Comparison of ENCODE assay signal across 9 cellular contexts in the genomic region with DNA sequence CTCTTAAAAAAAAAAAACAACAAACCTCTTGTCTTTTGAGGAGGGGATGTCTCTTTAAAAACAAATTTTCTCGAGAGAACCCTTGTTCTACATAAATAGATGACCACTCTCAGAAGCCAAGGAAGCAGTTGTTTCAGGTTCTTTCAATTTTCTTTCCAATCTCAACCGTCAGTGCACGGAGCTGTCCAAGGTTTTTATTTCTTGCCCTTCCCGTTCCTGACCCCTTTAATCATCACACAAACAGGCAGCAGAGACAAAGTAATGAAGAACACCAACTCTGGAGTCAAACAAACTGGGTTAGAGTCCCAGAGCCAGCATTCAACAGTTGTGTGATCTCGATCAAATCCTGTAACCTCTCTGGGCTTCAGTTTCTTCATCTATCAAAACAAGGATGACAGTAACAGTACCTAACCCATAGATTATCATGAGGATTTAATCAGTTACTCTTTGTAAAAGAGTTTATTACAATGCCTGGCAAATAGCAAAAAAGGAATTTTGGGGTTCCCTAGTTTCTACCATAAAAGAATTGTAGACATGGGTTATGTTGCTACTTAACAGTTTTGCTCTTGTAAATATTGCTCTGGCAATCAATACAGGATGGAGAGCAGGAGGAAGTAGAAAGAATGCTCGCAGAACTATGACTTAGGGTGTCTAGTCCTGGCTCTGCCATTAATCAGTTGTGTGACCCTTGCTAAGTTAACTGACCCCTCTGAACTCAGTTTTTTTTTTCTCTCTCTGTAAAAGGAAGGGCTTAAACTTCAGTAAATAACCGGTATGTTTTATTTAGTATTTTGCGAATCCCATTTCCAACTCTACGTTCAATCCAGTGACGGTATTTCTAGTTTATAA. TPM values are rescaled to one million over a fixed set of nuclear protein-coding genes. Genes with fewer than 3 reads are reported as not detected.
DNase-seq lines count a peak whose midpoint lies in the region; ATAC-seq and TF ChIP-seq lines count a peak whose summit lies in the region.
"Had no signal": no experiment of that assay in that cellular context is flagged by ENCODE, and none has a peak within 500 bp of the region (broad histone marks: within the 10 kb centered on the region; RNA-seq: fewer than 3 reads in every experiment).

No MANE protein-coding gene starts in this region.

- CTCF ChIA-PET in CD8-positive, alpha-beta T cell (lab: Charles Lee): no interaction called here
- CTCF ChIA-PET in naive thymus-derived CD4-positive, alpha-beta T cell (lab: Charles Lee): no interaction called here

- no peaks in the 10 kb centered on the region for H3K9me3 ChIP-seq in CD8-positive, alpha-beta T cell (ENCODE audit: low read length)
- no peaks in the 10 kb centered on the region for H3K9me3 ChIP-seq in naive thymus-derived CD4-positive, alpha-beta T cell (ENCODE audit: control insufficient read depth in 2 of 3, low read length in 3 of 3)

- intact Hi-C loops in CD8-positive, alpha-beta T cell (cut with DNase I, micrococcal nuclease): loop anchor here (1.0 to 10.0 kb wide), 3 partner anchors 64 to 186 kb away; no protein-coding TSS in a partner anchor
- intact Hi-C loops in naive thymus-derived CD4-positive, alpha-beta T cell (cut with micrococcal nuclease): loop anchor here (5.0 to 10.0 kb wide), 4 partner anchors 124 to 294 kb away; a partner anchor contains a TSS

- no peaks in the 10 kb centered on the region for H3K36me3 ChIP-seq in CD8-positive, alpha-beta T cell (ENCODE audit: insufficient read depth, low read length)
- H3K36me3 ChIP-seq in naive thymus-derived CD4-positive, alpha-beta T cell (ENCODE audit: control insufficient read depth in 2 of 3, insufficient read depth in 3 of 3, low read length in 3 of 3): no peaks in the 10 kb centered on the region

- peaks cover 19% of the 10 kb centered on the region for H3K4me1 ChIP-seq in CD8-positive, alpha-beta T cell (ENCODE audit: insufficient read depth, low read length)
- H3K4me1 ChIP-seq in naive thymus-derived CD4-positive, alpha-beta T cell (ENCODE audit: control insufficient read depth in 2 of 2, insufficient read depth in 2 of 2, low read length in 2 of 2): peaks cover 4 to 18% of the 10 kb centered on the region in 2 donors

- peaks cover 4% of the 10 kb centered on the region for H3K27me3 ChIP-seq in CD8-positive, alpha-beta T cell (ENCODE audit: insufficient read depth, low read length)
- peaks cover 0 to 5% of the 10 kb centered on the region in 2 donors for H3K27me3 ChIP-seq in naive thymus-derived CD4-positive, alpha-beta T cell (ENCODE audit: control insufficient read depth in 2 of 2, insufficient read depth in 2 of 2, low read length in 2 of 2)

- TF ChIP-seq RAD21 in Ishikawa (IDR thresholded peaks at IDR 0.05; ENCODE audit: low read depth): no peak

- no peak for TF ChIP-seq CTCF in CD8-positive, alpha-beta T cell (IDR thresholded peaks at IDR 0.05)

- peaks cover 24% of the 10 kb centered on the region for H3K27me3 Mint-ChIP-seq in CD8-positive, alpha-beta T cell (ENCODE audit: low read depth)
- H3K27me3 Mint-ChIP-seq in naive thymus-derived CD4-positive, alpha-beta T cell: peaks cover 15 to 22% (median 19%) of the 10 kb centered on the region in 5 donors

- peaks cover 2% of the 10 kb centered on the region for H3K36me3 Mint-ChIP-seq in CD8-positive, alpha-beta T cell
- H3K36me3 Mint-ChIP-seq in naive thymus-derived CD4-positive, alpha-beta T cell: peaks cover 4 to 17% (median 7%) of the 10 kb centered on the region in 5 donors

- POLR2A ChIA-PET in CD8-positive, alpha-beta T cell (lab: Charles Lee): no interaction called here
- POLR2A ChIA-PET in naive thymus-derived CD4-positive, alpha-beta T cell (lab: Charles Lee): no interaction called here

- no peaks in the 10 kb centered on the region for H3K9me3 Mint-ChIP-seq in CD8-positive, alpha-beta T cell
- H3K9me3 Mint-ChIP-seq in naive thymus-derived CD4-positive, alpha-beta T cell: peaks cover 0 to 10% (median 0%) of the 10 kb centered on the region in 11 donors

- peaks cover 27% of the 10 kb centered on the region for H3K4me1 Mint-ChIP-seq in CD8-positive, alpha-beta T cell (ENCODE audit: low read depth)
- H3K4me1 Mint-ChIP-seq in naive thymus-derived CD4-positive, alpha-beta T cell: peaks cover 11 to 33% (median 23%) of the 10 kb centered on the region in 7 donors

- no peak for TF ChIP-seq EP300 in Ishikawa (IDR thresholded peaks at IDR 0.05; ENCODE audit: borderline replicate concordance)

- no peak overlapping the region for H3K27ac Mint-ChIP-seq in CD8-positive, alpha-beta T cell
- peak overlapping the region in 2 of 9 donors; percentile 45 to 66 for H3K27ac Mint-ChIP-seq in naive thymus-derived CD4-positive, alpha-beta T cell

- DNase-seq in CD8-positive, alpha-beta T cell: no peak
- DNase-seq in caudate nucleus (lab: John Stamatoyannopoulos, UW): no peak
- DNase-seq in naive thymus-derived CD4-positive, alpha-beta T cell: no peak

- no peak for ATAC-seq in CD8-positive, alpha-beta T cell
- ATAC-seq in naive thymus-derived CD4-positive, alpha-beta T cell: no peak
- ATAC-seq in GM18909 (IDR thresholded peaks at IDR 0.05; ENCODE audit: poor library complexity, unreplicated experiment): no peak
- no peak for ATAC-seq in GM18519 (IDR thresholded peaks at IDR 0.05; ENCODE audit: low FRiP score, unreplicated experiment)
- ATAC-seq in HG03159 (IDR thresholded peaks at IDR 0.05; ENCODE audit: unreplicated experiment): no peak
- no peak for ATAC-seq in GM18861 (IDR thresholded peaks at IDR 0.05; ENCODE audit: unreplicated experiment)

- H3K27ac ChIP-seq in CD8-positive, alpha-beta T cell (ENCODE audit: low read depth, low read length): no peak overlapping the region
- H3K27ac ChIP-seq in caudate nucleus (ENCODE audit: low read depth, low read length): peak overlapping the region; percentile 76
- no peak overlapping the region for H3K27ac ChIP-seq in naive thymus-derived CD4-positive, alpha-beta T cell (ENCODE audit: low read depth, low read length)
- H3K27ac ChIP-seq: KMS-11 had no signal

- peak overlapping the region; percentile 89 for H3K4me3 Mint-ChIP-seq in CD8-positive, alpha-beta T cell
- H3K4me3 Mint-ChIP-seq in naive thymus-derived CD4-positive, alpha-beta T cell: peak overlapping the region; percentile 2 to 94 (median 88)

- no peak overlapping the region for H3K4me3 ChIP-seq in CD8-positive, alpha-beta T cell (ENCODE audit: low read depth, low read length)
- H3K4me3 ChIP-seq in naive thymus-derived CD4-positive, alpha-beta T cell (ENCODE audit: low read length): peak overlapping the region; percentile 63

TF ChIP-seq in Ishikawa, 13 proteins besides CTCF, POLR2A, EP300 and RAD21:
- TF ChIP-seq, protein P1, sequence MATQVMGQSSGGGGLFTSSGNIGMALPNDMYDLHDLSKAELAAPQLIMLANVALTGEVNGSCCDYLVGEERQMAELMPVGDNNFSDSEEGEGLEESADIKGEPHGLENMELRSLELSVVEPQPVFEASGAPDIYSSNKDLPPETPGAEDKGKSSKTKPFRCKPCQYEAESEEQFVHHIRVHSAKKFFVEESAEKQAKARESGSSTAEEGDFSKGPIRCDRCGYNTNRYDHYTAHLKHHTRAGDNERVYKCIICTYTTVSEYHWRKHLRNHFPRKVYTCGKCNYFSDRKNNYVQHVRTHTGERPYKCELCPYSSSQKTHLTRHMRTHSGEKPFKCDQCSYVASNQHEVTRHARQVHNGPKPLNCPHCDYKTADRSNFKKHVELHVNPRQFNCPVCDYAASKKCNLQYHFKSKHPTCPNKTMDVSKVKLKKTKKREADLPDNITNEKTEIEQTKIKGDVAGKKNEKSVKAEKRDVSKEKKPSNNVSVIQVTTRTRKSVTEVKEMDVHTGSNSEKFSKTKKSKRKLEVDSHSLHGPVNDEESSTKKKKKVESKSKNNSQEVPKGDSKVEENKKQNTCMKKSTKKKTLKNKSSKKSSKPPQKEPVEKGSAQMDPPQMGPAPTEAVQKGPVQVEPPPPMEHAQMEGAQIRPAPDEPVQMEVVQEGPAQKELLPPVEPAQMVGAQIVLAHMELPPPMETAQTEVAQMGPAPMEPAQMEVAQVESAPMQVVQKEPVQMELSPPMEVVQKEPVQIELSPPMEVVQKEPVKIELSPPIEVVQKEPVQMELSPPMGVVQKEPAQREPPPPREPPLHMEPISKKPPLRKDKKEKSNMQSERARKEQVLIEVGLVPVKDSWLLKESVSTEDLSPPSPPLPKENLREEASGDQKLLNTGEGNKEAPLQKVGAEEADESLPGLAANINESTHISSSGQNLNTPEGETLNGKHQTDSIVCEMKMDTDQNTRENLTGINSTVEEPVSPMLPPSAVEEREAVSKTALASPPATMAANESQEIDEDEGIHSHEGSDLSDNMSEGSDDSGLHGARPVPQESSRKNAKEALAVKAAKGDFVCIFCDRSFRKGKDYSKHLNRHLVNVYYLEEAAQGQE (IDR thresholded peaks at IDR 0.05; ENCODE audit: low read depth): peak; percentile 88
- no peak for TF ChIP-seq TAF1 (IDR thresholded peaks at IDR 0.05; ENCODE audit: low read depth)

RNA-seq across cellular contexts. Expression of a gene that starts 1.0 kb away (rescaled TPM):
- under 1 TPM; 0.14 to 0.46 TPM for total RNA-seq in CD8-positive, alpha-beta T cell
- under 1 TPM; 0.40 to 0.97 (median 0.61) TPM for total RNA-seq in naive thymus-derived CD4-positive, alpha-beta T cell
- under 1 TPM; 0.18 to 0.46 TPM for polyA plus RNA-seq in naive thymus-derived CD4-positive, alpha-beta T cell
